In the genomic region with DNA sequence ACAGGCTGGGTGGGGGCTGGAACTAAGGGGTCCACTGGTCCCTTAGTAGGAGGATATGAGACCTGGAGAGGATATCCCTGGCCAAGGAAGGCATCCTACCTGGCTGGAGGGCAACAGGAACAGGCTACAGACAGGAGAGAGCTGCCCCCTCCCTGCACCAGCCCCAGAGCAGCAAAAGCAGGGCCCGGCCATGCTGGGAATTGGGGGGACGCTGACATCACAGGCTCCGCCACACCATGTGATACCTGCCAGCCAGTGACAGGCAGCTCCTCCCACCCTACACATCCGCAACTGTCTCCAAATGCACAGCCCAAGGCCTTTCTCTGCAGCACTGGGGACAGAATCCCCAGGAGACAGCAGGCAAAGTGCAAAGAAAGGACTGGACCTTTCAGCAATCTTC, we compare ENCODE assay signal across 25 cellular contexts.
"Had no signal": no experiment of that assay in that cellular context is flagged by ENCODE, and none has a peak within 500 bp of the region (broad histone marks: within the 10 kb centered on the region; RNA-seq: fewer than 3 reads in every experiment).

No MANE protein-coding gene starts in this region.

- H3K36me3 ChIP-seq: brain microvascular endothelial cell, esophagus squamous epithelium had no signal

- H3K4me3 Mint-ChIP-seq: activated B cell treated with CpG ODN at 0.5 μM for 24 hours; activated CD8-positive, alpha-beta T cell treated with anti-CD3 and anti-CD28 coated beads for 36 hours; activated naive CD8-positive, alpha-beta T cell; activated T-cell treated with anti-CD3 and anti-CD28 coated beads, Interleukin-2, amount 50 U/mL, for 4 hours; activated T-helper 17 cell treated with anti-CD3 and anti-CD28 coated beads, Interleukin-2, amount 50 U/mL, for 72 hours; effector memory CD8-positive, alpha-beta T cell had no signal

- H3K9me3 Mint-ChIP-seq: activated B cell treated with CpG ODN at 0.5 μM for 24 hours; activated CD8-positive, alpha-beta T cell treated with anti-CD3 and anti-CD28 coated beads for 36 hours; activated T-cell treated with anti-CD3 and anti-CD28 coated beads, Interleukin-2, amount 50 U/mL, for 4 hours; activated T-helper 17 cell treated with anti-CD3 and anti-CD28 coated beads, Interleukin-2, amount 50 U/mL, for 72 hours; effector memory CD8-positive, alpha-beta T cell had no signal

- H3K9me3 ChIP-seq: esophagus squamous epithelium, gastroesophageal sphincter had no signal

- H3K27me3 Mint-ChIP-seq: activated B cell treated with CpG ODN at 0.5 μM for 24 hours; activated CD8-positive, alpha-beta T cell treated with anti-CD3 and anti-CD28 coated beads for 36 hours; activated naive CD8-positive, alpha-beta T cell; activated T-helper 17 cell treated with anti-CD3 and anti-CD28 coated beads, Interleukin-2, amount 50 U/mL, for 72 hours had no signal

- H3K27me3 ChIP-seq: brain microvascular endothelial cell, esophagus squamous epithelium had no signal

- H3K36me3 Mint-ChIP-seq: activated naive CD8-positive, alpha-beta T cell had no signal

- H3K4me3 ChIP-seq: esophagus squamous epithelium, gastroesophageal sphincter had no signal

- H3K4me1 Mint-ChIP-seq: activated B cell treated with CpG ODN at 0.5 μM for 24 hours; activated T-helper 17 cell treated with anti-CD3 and anti-CD28 coated beads, Interleukin-2, amount 50 U/mL, for 72 hours had no signal

- H3K4me1 ChIP-seq: esophagus squamous epithelium, gastroesophageal sphincter had no signal

- H3K27ac ChIP-seq: brain microvascular endothelial cell, epithelial cell of prostate, esophagus squamous epithelium, gastroesophageal sphincter had no signal

- DNase-seq: activated B cell treated with CpG ODN at 0.5 μM for 24 hours; activated CD4-positive, alpha-beta T cell treated with anti-CD3 and anti-CD28 coated beads for 48 hours; activated CD4-positive, alpha-beta T cell treated with anti-CD3 and anti-CD28 coated beads, Interleukin-2, amount 50 U/mL, for 1 hour; activated CD4-positive, alpha-beta T cell treated with anti-CD3 and anti-CD28 coated beads, Interleukin-2, amount 50 U/mL, for 48 hours; activated CD8-positive, alpha-beta memory T cell treated with anti-CD3 and anti-CD28 coated beads for 24 hours; activated CD8-positive, alpha-beta T cell treated with anti-CD3 and anti-CD28 coated beads for 36 hours; activated effector memory CD4-positive, alpha-beta T cell treated with Interleukin-2 at 50 U/mL for 16 hours; activated gamma-delta T cell treated with Interleukin-2 at 50 U/mL for 16 hours; activated naive CD4-positive, alpha-beta T cell treated with anti-CD3 and anti-CD28 coated beads, Interleukin-2, amount 50 U/mL, for 16 hours; activated naive CD4-positive, alpha-beta T cell treated with Interleukin-2 at 50 U/mL for 16 hours; activated T-cell treated with anti-CD3 and anti-CD28 coated beads, Interleukin-2, amount 50 U/mL, for 4 hours; amniotic stem cell; anterior cingulate cortex; brain microvascular endothelial cell; caudate nucleus; cortex of kidney; effector CD4-positive, alpha-beta T cell; effector memory CD8-positive, alpha-beta T cell; esophagus squamous epithelium; head of caudate nucleus; T-helper 2 cell had no signal

- H3K27ac Mint-ChIP-seq: activated B cell treated with CpG ODN at 0.5 μM for 24 hours; activated CD8-positive, alpha-beta T cell treated with anti-CD3 and anti-CD28 coated beads for 36 hours; activated naive CD8-positive, alpha-beta T cell; activated T-helper 17 cell treated with anti-CD3 and anti-CD28 coated beads, Interleukin-2, amount 50 U/mL, for 72 hours; effector memory CD8-positive, alpha-beta T cell had no signal
